In the genomic region with DNA sequence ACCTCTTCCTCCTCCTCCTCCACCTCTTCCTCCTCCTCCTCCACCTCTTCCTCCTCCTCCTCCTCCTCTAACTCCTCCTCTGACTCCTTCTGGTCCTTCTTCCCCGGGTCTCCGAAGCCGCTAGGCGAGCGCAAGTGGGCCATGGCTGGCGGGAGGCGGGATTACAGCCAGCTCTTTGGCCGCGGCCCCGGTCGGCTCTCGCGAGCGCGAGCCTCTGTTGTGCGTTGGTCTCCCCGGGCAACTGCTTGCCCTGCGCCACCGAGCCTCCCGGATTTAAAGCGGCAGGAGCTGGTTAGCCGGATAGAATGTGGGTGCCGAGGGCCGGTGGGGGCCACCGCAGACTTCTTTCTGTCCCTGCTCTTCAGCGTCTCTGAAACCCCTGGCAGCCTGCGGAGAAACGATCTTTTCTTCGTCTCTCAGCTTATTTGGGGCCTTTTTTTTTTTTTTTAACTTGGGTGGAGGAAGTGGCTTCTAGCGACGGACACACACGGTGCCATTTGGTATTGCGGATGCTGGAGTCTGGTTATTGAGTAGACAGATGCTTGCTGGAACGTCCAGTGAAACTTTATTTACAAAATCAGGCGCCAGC, we compare ENCODE assay signal across 8 cellular contexts.
DNase-seq lines count a peak whose midpoint lies in the region; ATAC-seq and TF ChIP-seq lines count a peak whose summit lies in the region.

A gene (minus strand): TSS at position 165 of the 589 bp plus-strand sequence. CDS start 22 bp downstream, at position 143.

- peak within 1 kb of the TSS; percentile 81 for H3K4me3 ChIP-seq in choroid plexus epithelial cell (ENCODE audit: low read depth, low read length)

- peak; percentile 99 for ATAC-seq in GM19025 (IDR thresholded peaks at IDR 0.05; ENCODE audit: low read depth, unreplicated experiment)
- ATAC-seq in HG03280 (IDR thresholded peaks at IDR 0.05; ENCODE audit: unreplicated experiment), result peak; percentile 100

- TF ChIP-seq CTCF in choroid plexus epithelial cell (conservative IDR thresholded peaks at IDR 0.05; ENCODE audit: low read depth, low read length), result peak; percentile 36

- DNase-seq in AML-193 (lab: John Stamatoyannopoulos, UW), result peak; percentile 95 to 96
- DNase-seq in NCI-H345 (lab: John Stamatoyannopoulos, UW), result peak; percentile 81
- DNase-seq in activated CD4-positive, alpha-beta T cell treated with anti-CD3 and anti-CD28 coated beads for 1 hour, result peak; percentile 66
- DNase-seq in choroid plexus epithelial cell (ENCODE audit: low read depth), result peak; percentile 92
- DNase-seq in kidney tubule cell (ENCODE audit: low spot score), result peak; percentile 96
- DNase-seq in stimulated activated CD4-positive, alpha-beta T cell treated with anti-CD3 and anti-CD28 coated beads, Interleukin-1b, Interleukin-23, amount 100 ng/mL, for 24 hours (ENCODE audit: low read depth in 4 of 4, low spot score in 1 of 4), result peak; percentile 49 to 80 (median 62)

Comparison
In these comparisons a context has a peak if more than half of its experiments do, and no peak if none do; other contexts are left out.
1. Peak in every context shown above with its lines: DNase-seq, ATAC-seq and H3K4me3 ChIP-seq.